In the genomic region with DNA sequence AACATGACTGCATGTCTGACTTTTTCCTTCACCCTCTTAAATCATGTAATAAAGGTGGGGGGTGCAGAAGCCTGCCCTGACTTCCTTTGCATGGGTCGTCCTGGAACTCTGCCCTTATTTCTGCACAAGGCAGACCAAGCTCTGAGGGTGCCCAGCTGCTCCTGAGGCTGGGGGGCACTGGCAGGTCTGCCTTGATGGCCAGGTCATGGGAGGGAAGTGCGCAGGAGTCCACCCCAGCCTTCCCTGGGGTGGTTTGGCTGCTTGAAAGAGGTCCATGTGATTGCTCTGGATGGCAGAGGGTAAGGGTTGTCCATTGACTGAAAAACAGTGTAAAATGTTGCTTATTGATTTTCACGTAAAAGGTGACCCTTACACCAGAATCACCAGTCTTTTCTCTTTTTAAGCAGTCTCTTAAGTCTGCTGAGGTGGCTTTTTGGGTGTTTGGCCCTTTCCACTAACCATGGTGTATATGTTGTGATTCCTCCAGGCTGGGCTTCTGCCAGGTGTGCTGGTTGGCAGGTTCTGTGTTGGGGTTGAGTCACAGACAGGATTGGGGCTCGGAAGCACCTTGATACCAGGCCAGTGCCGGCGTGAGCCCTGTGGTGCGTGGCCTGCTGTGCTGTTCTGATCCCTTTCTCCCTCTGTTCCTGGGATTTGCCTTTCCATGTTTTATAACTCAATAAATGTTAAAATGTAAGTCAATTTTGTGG, we compare ENCODE assay signal across 22 cellular contexts. TPM values are rescaled to one million over a fixed set of nuclear protein-coding genes. Genes with fewer than 3 reads are reported as not detected.
DNase-seq lines count a peak whose midpoint lies in the region; ATAC-seq and TF ChIP-seq lines count a peak whose summit lies in the region.
"Had no signal": no experiment of that assay in that cellular context is flagged by ENCODE, and none has a peak within 500 bp of the region (broad histone marks: within the 10 kb centered on the region; RNA-seq: fewer than 3 reads in every experiment).

No MANE protein-coding gene starts in this region.

- 78% methylated on average over 7 of the region's 7 CpGs for WGBS in mammary epithelial cell (ENCODE audit: low coverage, missing lambda C conversion rate)
- WGBS in testis, 2 donors: 92 to 93% methylated on average over 7 of the region's 7 CpGs

- H3K27ac ChIP-seq in mammary epithelial cell (ENCODE audit: insufficient read depth, low read depth, low read length) (no peak overlapping the region), RWPE1 (peak overlapping the region; percentile 40; the same call in 1 of the 2 replicates), foreskin keratinocyte (no peak overlapping the region), testis (no peak overlapping the region)
- H3K27ac ChIP-seq: KMS-11, SJSA1 had no signal

- H3K9me3 ChIP-seq in mammary epithelial cell (replicated peaks; ENCODE audit: insufficient read depth, low read length) (no peaks in the 10 kb centered on the region), testis (no peaks in the 10 kb centered on the region)
- H3K9me3 ChIP-seq: BE2C, Caco-2 had no signal

- peaks cover 53% of the 10 kb centered on the region for H3K36me3 Mint-ChIP-seq in MCF 10A (ENCODE audit: insufficient read depth, unreplicated experiment)

- no peaks in the 10 kb centered on the region for H3K4me1 Mint-ChIP-seq in MCF 10A (ENCODE audit: insufficient read depth, unreplicated experiment)

- H3K4me3 ChIP-seq in mammary epithelial cell (replicated peaks in 1 of 3; ENCODE audit: insufficient read depth in 1 of 3, low read depth in 2 of 3, low read length in 3 of 3): no peak overlapping the region
- no peak overlapping the region for H3K4me3 ChIP-seq in testis
- H3K4me3 ChIP-seq: SJSA1 had no signal

- peaks cover 25% of the 10 kb centered on the region for H3K36me3 ChIP-seq in mammary epithelial cell (ENCODE audit: insufficient read depth, low read length)
- no peaks in the 10 kb centered on the region for H3K36me3 ChIP-seq in testis (ENCODE audit: low read depth, missing control alignments)

- H3K9me3 Mint-ChIP-seq in MCF 10A (ENCODE audit: unreplicated experiment): no peaks in the 10 kb centered on the region
- H3K9me3 Mint-ChIP-seq: CD4-positive, alpha-beta T cell had no signal

- H3K27me3 ChIP-seq in mammary epithelial cell (ENCODE audit: insufficient read depth, low read length) (no peaks in the 10 kb centered on the region), foreskin keratinocyte (no peaks in the 10 kb centered on the region), testis (no peaks in the 10 kb centered on the region)
- H3K27me3 ChIP-seq: BE2C, SJSA1 had no signal

- dilution Hi-C loops in mammary epithelial cell (cut with HindIII; ENCODE audit: low sequenced_read_pairs): no loop called here

- in situ Hi-C loops in mammary epithelial cell (cut with MboI; ENCODE audit: low sequenced_read_pairs in 2 of 2): no loop called here

- H2AFZ ChIP-seq in mammary epithelial cell (ENCODE audit: low read depth, low read length): no peak overlapping the region

- DNase-seq in MCF 10A (ENCODE audit: unreplicated experiment) (peak; percentile 23), mammary epithelial cell (no peak), RWPE1 (ENCODE audit: low spot score) (peak; percentile 13), foreskin keratinocyte (peak in 1 of 2 donors; percentile 20), testis (peak; percentile 8), GF-D8 (lab: John Stamatoyannopoulos, UW) (no peak), SIG-M5 (lab: John Stamatoyannopoulos, UW) (no peak)
- DNase-seq: BE2C; Caco-2; CD4-positive, alpha-beta T cell; DMS153; NCI-H1417 treated with DMSO at 0.1 percent for 48 hours; NCI-H187 treated with DMSO at 0.1 percent for 48 hours; NCI-H2227 treated with DMSO at 0.1 percent for 48 hours; NCI-H510A treated with DMSO at 0.1 percent for 48 hours; NCI-H774; OCI-M1 had no signal

- no peaks in the 10 kb centered on the region for H3K4me1 ChIP-seq in mammary epithelial cell (ENCODE audit: insufficient read depth, low read length)
- H3K4me1 ChIP-seq in foreskin keratinocyte: no peaks in the 10 kb centered on the region
- no peaks in the 10 kb centered on the region for H3K4me1 ChIP-seq in testis
- H3K4me1 ChIP-seq: Caco-2, SJSA1 had no signal

- no peak overlapping the region for H3K4me3 Mint-ChIP-seq in MCF 10A (ENCODE audit: unreplicated experiment)
- H3K4me3 Mint-ChIP-seq: CD4-positive, alpha-beta T cell had no signal

- no peak overlapping the region for H3K4me2 ChIP-seq in mammary epithelial cell (ENCODE audit: insufficient read depth, low read depth, low read length)
- H3K4me2 ChIP-seq: KMS-11 had no signal

- no peaks in the 10 kb centered on the region for H3K79me2 ChIP-seq in mammary epithelial cell (ENCODE audit: insufficient read depth, low read length)

- TF ChIP-seq POLR2A in testis (IDR thresholded peaks at IDR 0.05): no peak

- ATAC-seq in foreskin keratinocyte: peak; percentile 71

- intact Hi-C loops in MCF 10A (cut with micrococcal nuclease) (no loop called here), mammary epithelial cell (cut with micrococcal nuclease) (no loop called here), testis (cut with DNase I; ENCODE audit: low total_unique reads) (no loop called here)

- H3K27ac Mint-ChIP-seq in MCF 10A (ENCODE audit: low read depth, unreplicated experiment): no peak overlapping the region
- H3K27ac Mint-ChIP-seq: CD4-positive, alpha-beta T cell had no signal

- H3K27me3 Mint-ChIP-seq in MCF 10A (ENCODE audit: insufficient read depth, unreplicated experiment): no peaks in the 10 kb centered on the region
- H3K27me3 Mint-ChIP-seq: CD4-positive, alpha-beta T cell had no signal

- no peaks in the 10 kb centered on the region for H4K20me1 ChIP-seq in mammary epithelial cell (ENCODE audit: insufficient read depth, low read length)

- CTCF ChIA-PET in MCF 10A (lab: Yijun Ruan, JAX): interaction anchor here (4.3 kb wide), 1 partner anchor 12 kb away, joined by 22 read pairs; no protein-coding TSS in a partner anchor
- CTCF ChIA-PET in mammary epithelial cell (lab: Charles Lee; ENCODE audit: low non-redundant PET): no interaction called here
- CTCF ChIA-PET in RWPE1 (lab: Yijun Ruan, JAX): no interaction called here

- POLR2A ChIA-PET in MCF 10A (lab: Yijun Ruan, JAX): no interaction called here
- POLR2A ChIA-PET in RWPE1 (lab: Yijun Ruan, JAX; ENCODE audit: low non-redundant PET): no interaction called here

- BruUV-seq in MCF 10A (replicated peaks; lab: Mats Ljungman, UMichigan) (no TSS peak), mammary epithelial cell (replicated peaks; lab: Mats Ljungman, UMichigan) (no TSS peak)

- no peak for TF ChIP-seq CTCF in MCF 10A (IDR thresholded peaks at IDR 0.05; ENCODE audit: unreplicated experiment)
- TF ChIP-seq CTCF in mammary epithelial cell (conservative IDR thresholded peaks at IDR 0.05 in 1 of 2, IDR thresholded peaks at IDR 0.05 in 1 of 2; ENCODE audit: extremely low read depth in 1 of 2, insufficient read depth in 1 of 2, low read depth in 1 of 2, low read length in 2 of 2): no peak
- no peak for TF ChIP-seq CTCF in RWPE1 (conservative IDR thresholded peaks at IDR 0.05; ENCODE audit: low read depth)
- TF ChIP-seq CTCF in foreskin keratinocyte (conservative IDR thresholded peaks at IDR 0.05): no peak
- TF ChIP-seq CTCF in testis (IDR thresholded peaks at IDR 0.05): no peak

- no peak overlapping the region for H3K9ac ChIP-seq in mammary epithelial cell (ENCODE audit: insufficient read depth, low read length)
- H3K9ac ChIP-seq: KMS-11 had no signal

RNA-seq across cellular contexts. Expression of gene DHX38, which starts 19.4 kb away (rescaled TPM):
- 65.2 and 75.2 TPM in 2 replicates for total RNA-seq in MCF 10A (2022)
- total RNA-seq in mammary epithelial cell: 10 to 100 TPM; 32.3 to 62.9 TPM
- polyA plus RNA-seq in mammary epithelial cell: 35.5 TPM
- 59.6 TPM for polyA minus RNA-seq in mammary epithelial cell
- total RNA-seq in foreskin keratinocyte: 46.8 and 48.5 TPM in 2 replicates
- polyA plus RNA-seq in foreskin keratinocyte: 28.8 and 29.5 TPM in 2 replicates
- total RNA-seq in testis: 100 to 1,000 TPM in 1 of 2 donors, 10 to 100 TPM in 1; 95.0 to 102 TPM
- 64.5 TPM for polyA plus RNA-seq in testis (ENCODE audit: insufficient read depth, low read depth, low replicate concordance)

RNA-seq across cellular contexts. Expression of gene TXNL4B, which starts 19.6 kb away (rescaled TPM):
- total RNA-seq in MCF 10A (2022) (17.4 and 18.6 TPM in 2 replicates), mammary epithelial cell (10 to 100 TPM in 1 of 2 donors, 1 to 10 TPM in 1; 7.5 to 16.3 TPM), foreskin keratinocyte (8.6 and 10.3 TPM in 2 replicates), testis (10 to 100 TPM; 37.9 to 41.1 TPM)
- polyA plus RNA-seq in mammary epithelial cell (10.2 TPM), foreskin keratinocyte (7.4 and 7.5 TPM in 2 replicates), testis (ENCODE audit: insufficient read depth, low read depth, low replicate concordance) (30.9 TPM)
- 5.8 TPM for polyA minus RNA-seq in mammary epithelial cell

RNA-seq across cellular contexts. Expression of gene HPR, which starts 50.0 kb away (rescaled TPM):
- total RNA-seq in MCF 10A (2022) (not detected in 2 replicates), mammary epithelial cell (not detected), foreskin keratinocyte (not detected in 2 replicates), testis (1 to 10 TPM; 2.4 to 2.5 TPM)
- polyA plus RNA-seq in mammary epithelial cell (not detected), foreskin keratinocyte (not detected in 2 replicates), testis (ENCODE audit: insufficient read depth, low read depth, low replicate concordance) (1.8 TPM)
- not detected for polyA minus RNA-seq in mammary epithelial cell
- total RNA-seq: A172; Caco-2; CD4-positive, alpha-beta T cell; M059J; RPMI7951; SJSA1 had no signal

RNA-seq across cellular contexts. Expression of gene HP, which starts 58.8 kb away (rescaled TPM):
- total RNA-seq in MCF 10A (2022) (not detected in 2 replicates), mammary epithelial cell (not detected), foreskin keratinocyte (not detected in 2 replicates), testis (under 1 TPM in 1 of 2 donors, not detected in 1; 0.25 TPM)
- polyA plus RNA-seq in mammary epithelial cell (not detected), foreskin keratinocyte (not detected in 2 replicates), testis (ENCODE audit: insufficient read depth, low read depth, low replicate concordance) (35.1 TPM)
- polyA minus RNA-seq in mammary epithelial cell: not detected
- total RNA-seq: A172; CD4-positive, alpha-beta T cell; M059J; RPMI7951 had no signal

RNA-seq across cellular contexts. Expression of gene PMFBP1, which starts 58.9 kb away (rescaled TPM):
- total RNA-seq in MCF 10A (2022): 1.4 TPM in 2 replicates
- total RNA-seq in mammary epithelial cell: under 1 TPM; under 0.01 to 0.49 TPM
- polyA plus RNA-seq in mammary epithelial cell: 0.07 TPM
- polyA minus RNA-seq in mammary epithelial cell: 4.2 TPM
- 0.49 and 0.78 TPM in 2 replicates for total RNA-seq in foreskin keratinocyte
- polyA plus RNA-seq in foreskin keratinocyte: 0.01 and 0.12 TPM in 2 replicates
- 10 to 100 TPM; 14.4 to 33.5 TPM for total RNA-seq in testis
- polyA plus RNA-seq in testis (ENCODE audit: insufficient read depth, low read depth, low replicate concordance): 24.3 TPM
- total RNA-seq: SJSA1 had no signal

Comparison
In these comparisons a context has a peak if more than half of its experiments do, and no peak if none do; other contexts are left out.
1. DNase-seq: peak in MCF 10A (single experiment), RWPE1 (single experiment) and testis (single experiment); none in mammary epithelial cell (single experiment), GF-D8 (single experiment) and SIG-M5 (single experiment).